8 cellular contexts compared by ENCODE assay signal in genomic region chr9:94726495-94727191, GRCh38. TPM values are rescaled to one million over a fixed set of nuclear protein-coding genes. Genes with fewer than 3 reads are reported as not detected.
A peak's percentile ranks its signal among the peaks of the same experiment; 100 is the strongest.
DNase-seq lines count a peak whose midpoint lies in the region; ATAC-seq and TF ChIP-seq lines count a peak whose summit lies in the region.

AOPEP (plus strand) TSS chr9:94726699; CDS start chr9:94759784, 33,085 bp downstream.

- H3K9ac ChIP-seq in trophoblast cell (ENCODE audit: low read length) = peak within 1 kb of the TSS; percentile 70

- H3K27me3 ChIP-seq in trophoblast cell (ENCODE audit: insufficient read depth, low read length) = no peaks in the 10 kb centered on the region
- H3K27me3 ChIP-seq in transverse colon = no peaks in the 10 kb centered on the region

- TF ChIP-seq CTCF in GM12875 (IDR thresholded peaks at IDR 0.05; ENCODE audit: borderline replicate concordance, insufficient read depth, low read depth, low read length) (no peak), transverse colon (IDR thresholded peaks at IDR 0.05) (no peak)

- peaks cover 3% of the 10 kb centered on the region for H3K79me2 ChIP-seq in trophoblast cell (ENCODE audit: control insufficient read depth, insufficient read depth, low read length, poor library complexity)

- H3K4me2 ChIP-seq in trophoblast cell (ENCODE audit: low read length) = peak within 1 kb of the TSS; percentile 58

- H3K36me3 ChIP-seq in trophoblast cell (ENCODE audit: control insufficient read depth in 1 of 2, insufficient read depth in 2 of 2, low read length in 2 of 2) (no peaks in the 10 kb centered on the region), transverse colon (no peaks in the 10 kb centered on the region)

- peak within 1 kb of the TSS; percentile 59 for H2BK5ac ChIP-seq in trophoblast cell (ENCODE audit: low read depth, low read length, poor library complexity)

- H3K4me3 ChIP-seq in GM12875 (ENCODE audit: low read depth, low read length) = peak within 1 kb of the TSS; percentile 82
- H3K4me3 ChIP-seq in trophoblast cell (ENCODE audit: low read depth, low read length) = peak within 1 kb of the TSS; percentile 93
- peak within 1 kb of the TSS; percentile 49 to 92 (median 60) for H3K4me3 ChIP-seq in transverse colon

- ATAC-seq in HG02798 (IDR thresholded peaks at IDR 0.05; ENCODE audit: poor library complexity, unreplicated experiment) = peak; percentile 98

- H2BK12ac ChIP-seq in trophoblast cell (ENCODE audit: low read length) = no peak within 1 kb of the TSS

- peak; percentile 91 for TF ChIP-seq POLR2A in transverse colon (IDR thresholded peaks at IDR 0.05)

- H4K12ac ChIP-seq in trophoblast cell (ENCODE audit: low read depth, low read length) = peak within 1 kb of the TSS; percentile 68

- in situ Hi-C loops in transverse colon (cut with MboI; ENCODE audit: low pct_ligation_motif_present in 1 of 4, low pct_unique_long_range_greater_than_20kb in 1 of 4, low sequenced_read_pairs in 3 of 4) = no loop called here

- H3K27ac ChIP-seq in adipose tissue (ENCODE audit: low read depth, low read length) (peak within 1 kb of the TSS; percentile 33), trophoblast cell (ENCODE audit: low read depth, low read length) (no peak within 1 kb of the TSS), transverse colon (peak within 1 kb of the TSS; percentile 74 to 89 (median 88))

- no peak within 1 kb of the TSS for H3K23ac ChIP-seq in trophoblast cell (ENCODE audit: low read length)

- peaks cover 3% of the 10 kb centered on the region for H3K79me1 ChIP-seq in trophoblast cell (ENCODE audit: low read length)

- peak within 1 kb of the TSS; percentile 3 for H3K18ac ChIP-seq in trophoblast cell (ENCODE audit: low read length)

- WGBS in adipose tissue, 3 donors = 0 to 1% (median 1%) methylated on average over 47 to 52 of the region's 52 CpGs
- WGBS in trophoblast cell (ENCODE audit: extremely low coverage, insufficient coverage, insufficient read length) = no CpG with 5 or more reads among the region's 52 CpGs
- WGBS in transverse colon (ENCODE audit: low coverage in 1 of 2), 2 donors = 1% methylated on average over 45 of the region's 52 CpGs; no CpG with 5 or more reads in 1 of the 2 donors

- intact Hi-C loops in cardiac septum (cut with DNase I) = no loop called here
- intact Hi-C loops in transverse colon (cut with DNase I; ENCODE audit: low total_unique reads) = no loop called here

- DNase-seq in NCI-H1436 (lab: John Stamatoyannopoulos, UW) = peak; percentile 95
- peak; percentile 99 for DNase-seq in T follicular helper cell (ENCODE audit: low read depth)
- peak; percentile 99 for DNase-seq in cardiac septum (ENCODE audit: low spot score)
- DNase-seq in trophoblast cell = peak; percentile 96 to 98
- peak; percentile 100 for DNase-seq in transverse colon

- no peaks in the 10 kb centered on the region for H3K4me1 ChIP-seq in trophoblast cell (ENCODE audit: control insufficient read depth in 1 of 2, insufficient read depth in 2 of 2, low read length in 2 of 2)
- H3K4me1 ChIP-seq in transverse colon = peaks cover 3 to 11% (median 6%) of the 10 kb centered on the region in 4 donors

- peak within 1 kb of the TSS; percentile 30 for H3K4ac ChIP-seq in trophoblast cell (ENCODE audit: low read depth, low read length)

- peak within 1 kb of the TSS; percentile 27 for H2AK5ac ChIP-seq in trophoblast cell (ENCODE audit: low read length)

- peak within 1 kb of the TSS; percentile 8 for H2BK120ac ChIP-seq in trophoblast cell (ENCODE audit: insufficient read depth, low read length, poor library complexity)

- peak within 1 kb of the TSS; percentile 75 for H4K91ac ChIP-seq in trophoblast cell (ENCODE audit: low read depth, low read length)

- H4K8ac ChIP-seq in trophoblast cell (ENCODE audit: low read depth, low read length) = peak within 1 kb of the TSS; percentile 91

- no peak for TF ChIP-seq EP300 in transverse colon (IDR thresholded peaks at IDR 0.05; ENCODE audit: low read depth)

- H3K9me3 ChIP-seq in trophoblast cell (ENCODE audit: insufficient read depth, low read depth, low read length) = no peaks in the 10 kb centered on the region
- H3K9me3 ChIP-seq in transverse colon = no peaks in the 10 kb centered on the region

- H3K14ac ChIP-seq in trophoblast cell (ENCODE audit: low read length) = peak within 1 kb of the TSS; percentile 67

- peak within 1 kb of the TSS; percentile 79 for H2AFZ ChIP-seq in trophoblast cell (ENCODE audit: insufficient read depth, low read length, poor library complexity)

RNA-seq across cellular contexts. Expression of gene AOPEP, which starts in this region (rescaled TPM):
- 10 to 100 TPM; 22.9 to 42.5 (median 31.5) TPM for polyA plus RNA-seq in adipose tissue
- total RNA-seq in cardiac septum = 260 TPM
- polyA plus RNA-seq in trophoblast cell (2013) = 24.0 and 25.3 TPM in 2 replicates
- total RNA-seq in transverse colon = 100 to 1,000 TPM in 1 of 4 donors, 10 to 100 TPM in 3; 53.0 to 129 (median 92.7) TPM
